10 cellular contexts compared by ENCODE assay signal in genomic region chr1:116586741-116587143, GRCh38. TPM values are rescaled to one million over a fixed set of nuclear protein-coding genes. Genes with fewer than 3 reads are reported as not detected.
DNase-seq lines count a peak whose midpoint lies in the region; ATAC-seq and TF ChIP-seq lines count a peak whose summit lies in the region.
"Had no signal": no experiment of that assay in that cellular context is flagged by ENCODE, and none has a peak within 500 bp of the region (broad histone marks: within the 10 kb centered on the region; RNA-seq: fewer than 3 reads in every experiment).

No MANE protein-coding gene starts in this region.

- DNase-seq in activated CD8-positive, alpha-beta memory T cell treated with anti-CD3 and anti-CD28 coated beads for 24 hours = peak; percentile 26
- no peak for DNase-seq in activated CD8-positive, alpha-beta memory T cell treated with anti-CD3 and anti-CD28 coated beads, Interleukin-2, amount 50 U/mL, for 4 hours
- DNase-seq in astrocyte of the spinal cord (ENCODE audit: low read depth, low spot score) = peak; percentile 28
- DNase-seq in NOMO-1 treated with DMSO at 0.1 percent for 48 hours (lab: John Stamatoyannopoulos, UW; ENCODE audit: unreplicated experiment) = no peak
- no peak for DNase-seq in stomach
- no peak for DNase-seq in activated T-cell treated with anti-CD3 and anti-CD28 coated beads for 4 hours
- DNase-seq in right lobe of liver = no peak
- DNase-seq: activated CD8-positive, alpha-beta T cell treated with anti-CD3 and anti-CD28 coated beads for 36 hours; esophagus squamous epithelium had no signal

- TF ChIP-seq CTCF in astrocyte of the spinal cord (IDR thresholded peaks at IDR 0.05; ENCODE audit: low read depth, low read length) (no peak), stomach (IDR thresholded peaks at IDR 0.05) (no peak), right lobe of liver (IDR thresholded peaks at IDR 0.05) (no peak)

- no peak overlapping the region for H3K4me3 ChIP-seq in astrocyte of the spinal cord (ENCODE audit: low read depth, low read length)
- no peak overlapping the region for H3K4me3 ChIP-seq in stomach
- no peak overlapping the region for H3K4me3 ChIP-seq in right lobe of liver
- H3K4me3 ChIP-seq: esophagus squamous epithelium had no signal

- ATAC-seq in HG03095 (IDR thresholded peaks at IDR 0.05; ENCODE audit: unreplicated experiment) (peak; percentile 60), right lobe of liver (no peak)
- ATAC-seq: activated CD8-positive, alpha-beta T cell treated with anti-CD3 and anti-CD28 coated beads for 36 hours had no signal

- peaks cover 0 to 11% (median 1%) of the 10 kb centered on the region in 4 donors for H3K4me1 ChIP-seq in stomach
- no peaks in the 10 kb centered on the region for H3K4me1 ChIP-seq in right lobe of liver

- TF ChIP-seq EP300 in stomach (IDR thresholded peaks at IDR 0.05) = no peak

- H3K27ac ChIP-seq in stomach = no peak overlapping the region
- no peak overlapping the region for H3K27ac ChIP-seq in right lobe of liver
- H3K27ac ChIP-seq: esophagus squamous epithelium had no signal

- peaks cover 0 to 17% (median 11%) of the 10 kb centered on the region in 4 donors for H3K36me3 ChIP-seq in stomach
- no peaks in the 10 kb centered on the region for H3K36me3 ChIP-seq in right lobe of liver

- TF ChIP-seq POLR2A in stomach (IDR thresholded peaks at IDR 0.05) (no peak), right lobe of liver (IDR thresholded peaks at IDR 0.05) (no peak)

- in situ Hi-C loops in astrocyte of the spinal cord (cut with HindIII; ENCODE audit: low sequenced_read_pairs) = no loop called here

- H3K27me3 ChIP-seq in stomach = no peaks in the 10 kb centered on the region
- no peaks in the 10 kb centered on the region for H3K27me3 ChIP-seq in right lobe of liver
- H3K27me3 ChIP-seq: esophagus squamous epithelium had no signal

- 78 to 96% (median 85%) methylated on average over 3 of the region's 3 CpGs for WGBS in stomach, 5 donors
- WGBS in right lobe of liver (ENCODE audit: insufficient coverage, low coverage, low lambda C conversion rate, missing lambda C conversion rate) = 76% methylated on average over 3 of the region's 3 CpGs

- intact Hi-C loops in stomach (cut with DNase I; ENCODE audit: low total_unique reads) (no loop called here), right lobe of liver (cut with DNase I) (loop anchor here in 1 of 2 donors (10.0 kb wide), 1 partner anchor 88 kb away; no protein-coding TSS in a partner anchor)

- no peaks in the 10 kb centered on the region for H3K9me3 ChIP-seq in stomach
- H3K9me3 ChIP-seq in right lobe of liver = no peaks in the 10 kb centered on the region
- H3K9me3 ChIP-seq: esophagus squamous epithelium had no signal

RNA-seq across cellular contexts. Expression of gene CD58, which starts 15.9 kb away (rescaled TPM):
- total RNA-seq in stomach (10 to 100 TPM in 2 of 5 donors, 1 to 10 TPM in 3; 1.2 to 48.8 (median 7.6) TPM), right lobe of liver (10 to 100 TPM in 2 of 6 experiments, 1 to 10 TPM in 4; 3.5 to 13.8 (median 7.5) TPM)
- 10 to 100 TPM in 1 of 3 donors, 1 to 10 TPM in 2; 7.8 to 21.9 (median 9.7) TPM for polyA plus RNA-seq in stomach

Comparison
In these comparisons a context has a peak if more than half of its experiments do, and no peak if none do; other contexts are left out.
1. DNase-seq: peak in activated CD8-positive, alpha-beta memory T cell treated with anti-CD3 and anti-CD28 coated beads for 24 hours (single experiment) and astrocyte of the spinal cord (single experiment); none in activated CD8-positive, alpha-beta memory T cell treated with anti-CD3 and anti-CD28 coated beads, Interleukin-2, amount 50 U/mL, for 4 hours (single experiment), NOMO-1 treated with DMSO at 0.1 percent for 48 hours (single experiment), stomach (single experiment), activated T-cell treated with anti-CD3 and anti-CD28 coated beads for 4 hours (single experiment) and right lobe of liver (0 of 3).